10 cellular contexts compared by ENCODE assay signal in the genomic region with DNA sequence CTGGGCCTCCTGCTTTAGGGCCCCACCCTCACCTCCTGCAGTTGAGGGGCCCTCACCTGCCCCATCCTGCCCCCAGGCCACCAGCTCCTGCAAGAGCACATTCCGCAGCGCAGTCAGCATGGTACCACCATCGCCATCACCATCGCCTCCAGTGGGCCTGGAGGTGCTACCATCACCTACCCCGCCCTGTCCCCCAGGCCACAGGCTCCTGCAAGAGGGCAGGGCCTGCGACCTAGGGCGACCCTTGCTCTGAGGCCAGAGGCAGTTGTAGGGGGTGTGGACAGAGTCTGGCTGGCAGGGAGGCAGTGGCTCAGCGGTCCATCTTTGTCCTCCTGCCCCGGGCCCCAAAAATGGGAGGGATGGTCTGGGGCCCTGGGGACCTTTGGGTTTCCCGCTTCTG. TPM values are rescaled to one million over a fixed set of nuclear protein-coding genes. Genes with fewer than 3 reads are reported as not detected.
DNase-seq lines count a peak whose midpoint lies in the region; ATAC-seq and TF ChIP-seq lines count a peak whose summit lies in the region.
"Had no signal": no experiment of that assay in that cellular context is flagged by ENCODE, and none has a peak within 500 bp of the region (broad histone marks: within the 10 kb centered on the region; RNA-seq: fewer than 3 reads in every experiment).

No MANE protein-coding gene starts in this region.

- peak overlapping the region; percentile 67 for H3K4me3 Mint-ChIP-seq in CD8-positive, alpha-beta T cell
- H3K4me3 Mint-ChIP-seq in activated B cell treated with CpG ODN at 0.5 μM for 24 hours: peak overlapping the region; percentile 62
- no peak overlapping the region for H3K4me3 Mint-ChIP-seq in activated naive CD4-positive, alpha-beta T cell treated with anti-CD3 and anti-CD28 coated beads for 36 hours

- TF ChIP-seq CTCF in CD8-positive, alpha-beta T cell (IDR thresholded peaks at IDR 0.05): no peak
- TF ChIP-seq CTCF in activated B cell treated with CpG ODN at 0.5 μM for 24 hours (IDR thresholded peaks at IDR 0.05): no peak
- TF ChIP-seq CTCF in osteoblast (IDR thresholded peaks at IDR 0.05; ENCODE audit: extremely low read depth, low read depth, low read length): no peak

- no peaks in the 10 kb centered on the region for H3K79me2 ChIP-seq in osteoblast (ENCODE audit: insufficient read depth, low read length)

- CTCF ChIA-PET in CD8-positive, alpha-beta T cell (lab: Charles Lee): interaction anchor here (1.1 to 4.5 kb wide), 3 partner anchors 33 to 442 kb away, joined by 3 to 36 read pairs (median 12); no protein-coding TSS in a partner anchor
- CTCF ChIA-PET in activated B cell treated with CpG ODN at 0.5 μM for 24 hours (lab: Charles Lee): no interaction called here
- CTCF ChIA-PET in activated naive CD4-positive, alpha-beta T cell treated with anti-CD3 and anti-CD28 coated beads for 36 hours (lab: Charles Lee): interaction anchor here (6.5 kb wide), 1 partner anchor 33 kb away, joined by 61 read pairs; no protein-coding TSS in a partner anchor

- no peak overlapping the region for H3K4me3 ChIP-seq in CD8-positive, alpha-beta T cell (ENCODE audit: low read depth, low read length)
- H3K4me3 ChIP-seq in osteoblast (ENCODE audit: insufficient read depth, low read length): no peak overlapping the region

- peak overlapping the region; percentile 57 for H3K27ac Mint-ChIP-seq in CD8-positive, alpha-beta T cell
- no peak overlapping the region for H3K27ac Mint-ChIP-seq in activated B cell treated with CpG ODN at 0.5 μM for 24 hours
- H3K27ac Mint-ChIP-seq in activated naive CD4-positive, alpha-beta T cell treated with anti-CD3 and anti-CD28 coated beads for 36 hours: no peak overlapping the region

- POLR2A ChIA-PET in CD8-positive, alpha-beta T cell (lab: Charles Lee): no interaction called here
- POLR2A ChIA-PET in activated B cell treated with CpG ODN at 0.5 μM for 24 hours (lab: Charles Lee): no interaction called here

- H3K27me3 Mint-ChIP-seq in CD8-positive, alpha-beta T cell (ENCODE audit: low read depth): no peaks in the 10 kb centered on the region
- no peaks in the 10 kb centered on the region for H3K27me3 Mint-ChIP-seq in activated B cell treated with CpG ODN at 0.5 μM for 24 hours
- H3K27me3 Mint-ChIP-seq in activated naive CD4-positive, alpha-beta T cell treated with anti-CD3 and anti-CD28 coated beads for 36 hours (ENCODE audit: low read depth): no peaks in the 10 kb centered on the region

- no peaks in the 10 kb centered on the region for H3K36me3 Mint-ChIP-seq in CD8-positive, alpha-beta T cell
- H3K36me3 Mint-ChIP-seq in activated B cell treated with CpG ODN at 0.5 μM for 24 hours (ENCODE audit: low read depth): no peaks in the 10 kb centered on the region
- no peaks in the 10 kb centered on the region for H3K36me3 Mint-ChIP-seq in activated naive CD4-positive, alpha-beta T cell treated with anti-CD3 and anti-CD28 coated beads for 36 hours (ENCODE audit: low read depth)

- H3K9me3 ChIP-seq in CD8-positive, alpha-beta T cell (ENCODE audit: low read length): no peaks in the 10 kb centered on the region
- no peaks in the 10 kb centered on the region for H3K9me3 ChIP-seq in osteoblast (ENCODE audit: low read depth, low read length)
- H3K9me3 ChIP-seq: left lung had no signal

- no peak overlapping the region for H3K27ac ChIP-seq in CD8-positive, alpha-beta T cell (ENCODE audit: low read depth, low read length)
- H3K27ac ChIP-seq in osteoblast (ENCODE audit: low read depth, low read length): no peak overlapping the region

- H3K4me1 ChIP-seq in CD8-positive, alpha-beta T cell (ENCODE audit: insufficient read depth, low read length): peaks cover 12% of the 10 kb centered on the region
- peaks cover 45% of the 10 kb centered on the region for H3K4me1 ChIP-seq in osteoblast (ENCODE audit: insufficient read depth, low read length)

- no peaks in the 10 kb centered on the region for H3K36me3 ChIP-seq in CD8-positive, alpha-beta T cell (ENCODE audit: insufficient read depth, low read length)
- H3K36me3 ChIP-seq in osteoblast (ENCODE audit: insufficient read depth, low read length): no peaks in the 10 kb centered on the region
- H3K36me3 ChIP-seq: left lung had no signal

- no peak for ATAC-seq in CD8-positive, alpha-beta T cell
- no peak for ATAC-seq in activated B cell treated with CpG ODN at 0.5 μM for 24 hours (ENCODE audit: low read depth)
- ATAC-seq: left lung had no signal

- DNase-seq in CD8-positive, alpha-beta T cell: no peak
- no peak for DNase-seq in activated B cell treated with CpG ODN at 0.5 μM for 24 hours
- DNase-seq in osteoblast (ENCODE audit: insufficient read length, low spot score, missing footprints): peak; percentile 82
- no peak for DNase-seq in Kasumi-1 (lab: John Stamatoyannopoulos, UW)
- DNase-seq in activated naive CD4-positive, alpha-beta T cell treated with anti-CD3 and anti-CD28 coated beads for 36 hours: no peak
- DNase-seq in SHP77 treated with DMSO at 0.1 percent for 48 hours (lab: John Stamatoyannopoulos, UW): no peak
- DNase-seq: NCI-H510A treated with DMSO at 0.1 percent for 48 hours had no signal

- no peak overlapping the region for H2AFZ ChIP-seq in osteoblast (ENCODE audit: low read length)

- no peaks in the 10 kb centered on the region for H3K27me3 ChIP-seq in CD8-positive, alpha-beta T cell (ENCODE audit: insufficient read depth, low read length)
- H3K27me3 ChIP-seq in osteoblast (ENCODE audit: insufficient read depth, low read length): no peaks in the 10 kb centered on the region

- intact Hi-C loops in CD8-positive, alpha-beta T cell (cut with DNase I, micrococcal nuclease): loop anchor here (5.0 to 10.0 kb wide), 4 partner anchors 123 to 642 kb away; a partner anchor contains a TSS
- intact Hi-C loops in activated B cell treated with CpG ODN at 0.5 μM for 24 hours (cut with micrococcal nuclease): no loop called here
- intact Hi-C loops in activated naive CD4-positive, alpha-beta T cell treated with anti-CD3 and anti-CD28 coated beads for 36 hours (cut with micrococcal nuclease): loop anchor here (5.0 kb wide), 1 partner anchor 498 kb away; a partner anchor contains a TSS

- H3K4me2 ChIP-seq in osteoblast (ENCODE audit: insufficient read depth, low read length): no peak overlapping the region

- H3K4me1 Mint-ChIP-seq in CD8-positive, alpha-beta T cell (ENCODE audit: low read depth): peaks cover 19% of the 10 kb centered on the region
- H3K4me1 Mint-ChIP-seq in activated B cell treated with CpG ODN at 0.5 μM for 24 hours: peaks cover 13% of the 10 kb centered on the region
- peaks cover 8% of the 10 kb centered on the region for H3K4me1 Mint-ChIP-seq in activated naive CD4-positive, alpha-beta T cell treated with anti-CD3 and anti-CD28 coated beads for 36 hours (ENCODE audit: low read depth)

- H3K9me3 Mint-ChIP-seq in CD8-positive, alpha-beta T cell: no peaks in the 10 kb centered on the region
- H3K9me3 Mint-ChIP-seq in activated B cell treated with CpG ODN at 0.5 μM for 24 hours: no peaks in the 10 kb centered on the region
- H3K9me3 Mint-ChIP-seq in activated naive CD4-positive, alpha-beta T cell treated with anti-CD3 and anti-CD28 coated beads for 36 hours: no peaks in the 10 kb centered on the region

- H4K20me1 ChIP-seq in osteoblast (ENCODE audit: insufficient read depth, low read length): no peaks in the 10 kb centered on the region

RNA-seq across cellular contexts. Expression of a gene that starts 3.9 kb away (rescaled TPM):
- 10 to 100 TPM; 20.5 to 20.6 TPM for total RNA-seq in CD8-positive, alpha-beta T cell
- total RNA-seq in activated B cell treated with CpG ODN at 0.5 μM for 24 hours: 39.2 and 42.7 TPM in 2 replicates
- total RNA-seq in osteoblast: 8.3 and 14.1 TPM in 2 replicates
- total RNA-seq in activated naive CD4-positive, alpha-beta T cell treated with anti-CD3 and anti-CD28 coated beads for 36 hours: 10 to 100 TPM; 63.5 to 68.5 TPM

RNA-seq across cellular contexts. Expression of a gene that starts 20.5 kb away (rescaled TPM):
- not detected for total RNA-seq in CD8-positive, alpha-beta T cell
- not detected in 2 replicates for total RNA-seq in activated B cell treated with CpG ODN at 0.5 μM for 24 hours
- 139 and 210 TPM in 2 replicates for total RNA-seq in osteoblast
- total RNA-seq in activated naive CD4-positive, alpha-beta T cell treated with anti-CD3 and anti-CD28 coated beads for 36 hours: not detected
- total RNA-seq: OCI-LY7, SK-MEL-5 had no signal

RNA-seq across cellular contexts. Expression of a gene that starts 28.4 kb away (rescaled TPM):
- 1 to 10 TPM; 1.4 to 1.7 TPM for total RNA-seq in CD8-positive, alpha-beta T cell
- total RNA-seq in activated B cell treated with CpG ODN at 0.5 μM for 24 hours (1.9 and 3.2 TPM in 2 replicates), osteoblast (3.3 and 3.5 TPM in 2 replicates)
- total RNA-seq in activated naive CD4-positive, alpha-beta T cell treated with anti-CD3 and anti-CD28 coated beads for 36 hours: 1 to 10 TPM; 1.0 to 1.2 TPM

RNA-seq across cellular contexts. Expression of a gene that starts 43.2 kb away (rescaled TPM):
- not detected for total RNA-seq in CD8-positive, alpha-beta T cell
- total RNA-seq in activated B cell treated with CpG ODN at 0.5 μM for 24 hours (not detected in 2 replicates), osteoblast (under 0.01 TPM in 1 of 2 replicates, not detected in the other)
- not detected for total RNA-seq in activated naive CD4-positive, alpha-beta T cell treated with anti-CD3 and anti-CD28 coated beads for 36 hours
- total RNA-seq: left lung, OCI-LY7 had no signal

Comparison
In these comparisons a context has a peak if more than half of its experiments do, and no peak if none do; other contexts are left out.
1. RNA of a gene that starts 20.5 kb away (total RNA-seq): 139 to 210 TPM in osteoblast; not detected in activated naive CD4-positive, alpha-beta T cell treated with anti-CD3 and anti-CD28 coated beads for 36 hours, not detected in CD8-positive, alpha-beta T cell and not detected in activated B cell treated with CpG ODN at 0.5 μM for 24 hours; every median in the first group is over 100 times any median in the second.